1 cellular context compared by ENCODE assay signal in the genomic region with DNA sequence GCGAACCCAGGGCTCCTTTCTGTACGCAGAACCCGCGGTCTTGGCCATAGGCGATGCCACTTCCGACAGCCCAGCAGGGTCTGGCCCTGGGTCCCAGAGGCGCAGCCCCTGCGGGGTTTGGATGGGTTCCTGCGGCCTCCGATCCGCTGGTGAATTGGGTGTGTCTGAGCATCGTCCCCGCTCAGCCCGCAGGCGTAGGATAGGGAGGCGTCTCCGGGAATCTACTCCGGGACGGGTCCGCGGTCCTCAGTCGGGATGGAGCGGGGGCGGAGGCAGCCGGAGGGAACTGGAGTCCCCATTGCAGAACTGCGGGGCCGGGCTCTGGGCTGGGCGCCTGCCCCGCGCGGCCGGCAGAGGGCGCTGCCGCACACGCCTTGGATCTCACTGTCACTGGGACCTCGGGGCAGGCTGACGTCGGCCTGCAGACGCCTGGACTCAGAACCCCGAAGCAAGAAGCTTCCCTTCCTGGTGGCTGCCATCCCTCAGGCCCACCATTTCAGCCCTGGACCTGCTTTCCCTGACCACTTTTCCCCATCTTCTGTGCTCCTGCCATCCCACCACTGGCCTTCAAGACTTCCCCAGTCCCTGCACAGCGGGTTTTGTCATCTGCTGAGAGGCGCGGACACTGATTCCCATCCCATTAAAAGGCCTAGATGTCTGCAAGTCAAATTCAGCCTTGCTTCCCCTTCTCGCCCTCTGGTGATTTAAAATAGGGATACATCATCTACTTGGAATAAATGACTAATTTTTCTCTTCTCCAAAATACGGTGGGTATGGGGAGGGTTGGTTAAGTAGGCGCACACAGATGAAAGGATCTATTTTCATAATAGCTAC.
TF ChIP-seq lines count a peak whose summit lies in the region.

No MANE protein-coding gene starts in this region.

TF ChIP-seq in HepG2, 621 proteins besides CTCF, POLR2A, EP300 and RAD21 (continued from another document and continues in another):
- TF ChIP-seq, protein P1, sequence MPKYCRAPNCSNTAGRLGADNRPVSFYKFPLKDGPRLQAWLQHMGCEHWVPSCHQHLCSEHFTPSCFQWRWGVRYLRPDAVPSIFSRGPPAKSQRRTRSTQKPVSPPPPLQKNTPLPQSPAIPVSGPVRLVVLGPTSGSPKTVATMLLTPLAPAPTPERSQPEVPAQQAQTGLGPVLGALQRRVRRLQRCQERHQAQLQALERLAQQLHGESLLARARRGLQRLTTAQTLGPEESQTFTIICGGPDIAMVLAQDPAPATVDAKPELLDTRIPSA (CRISPR knock-in tag; IDR thresholded peaks at IDR 0.05; ENCODE audit: borderline replicate concordance) = no peak
- no peak for TF ChIP-seq PPARG (CRISPR knock-in tag; conservative IDR thresholded peaks at IDR 0.05)
- TF ChIP-seq ELF3 (CRISPR knock-in tag; IDR thresholded peaks at IDR 0.05) = peak; percentile 50; the same call in 1 of the 2 replicates
- TF ChIP-seq, protein P2, sequence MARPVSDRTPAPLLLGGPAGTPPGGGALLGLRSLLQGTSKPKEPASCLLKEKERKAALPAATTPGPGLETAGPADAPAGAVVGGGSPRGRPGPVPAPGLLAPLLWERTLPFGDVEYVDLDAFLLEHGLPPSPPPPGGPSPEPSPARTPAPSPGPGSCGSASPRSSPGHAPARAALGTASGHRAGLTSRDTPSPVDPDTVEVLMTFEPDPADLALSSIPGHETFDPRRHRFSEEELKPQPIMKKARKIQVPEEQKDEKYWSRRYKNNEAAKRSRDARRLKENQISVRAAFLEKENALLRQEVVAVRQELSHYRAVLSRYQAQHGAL (CRISPR knock-in tag; IDR thresholded peaks at IDR 0.05; ENCODE audit: not compliant biosample characterization) = no peak
- TF ChIP-seq, protein P3, sequence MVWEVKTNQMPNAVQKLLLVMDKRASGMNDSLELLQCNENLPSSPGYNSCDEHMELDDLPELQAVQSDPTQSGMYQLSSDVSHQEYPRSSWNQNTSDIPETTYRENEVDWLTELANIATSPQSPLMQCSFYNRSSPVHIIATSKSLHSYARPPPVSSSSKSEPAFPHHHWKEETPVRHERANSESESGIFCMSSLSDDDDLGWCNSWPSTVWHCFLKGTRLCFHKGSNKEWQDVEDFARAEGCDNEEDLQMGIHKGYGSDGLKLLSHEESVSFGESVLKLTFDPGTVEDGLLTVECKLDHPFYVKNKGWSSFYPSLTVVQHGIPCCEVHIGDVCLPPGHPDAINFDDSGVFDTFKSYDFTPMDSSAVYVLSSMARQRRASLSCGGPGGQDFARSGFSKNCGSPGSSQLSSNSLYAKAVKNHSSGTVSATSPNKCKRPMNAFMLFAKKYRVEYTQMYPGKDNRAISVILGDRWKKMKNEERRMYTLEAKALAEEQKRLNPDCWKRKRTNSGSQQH (CRISPR knock-in tag; IDR thresholded peaks at IDR 0.05; ENCODE audit: low read depth) = 0 out of 2 replicates have a peak, but pooled peaks have one; percentile 32
- peak; percentile 40; the same call in 1 of the 2 replicates for TF ChIP-seq ZFY (CRISPR knock-in tag; IDR thresholded peaks at IDR 0.05)
- TF ChIP-seq, protein P4, sequence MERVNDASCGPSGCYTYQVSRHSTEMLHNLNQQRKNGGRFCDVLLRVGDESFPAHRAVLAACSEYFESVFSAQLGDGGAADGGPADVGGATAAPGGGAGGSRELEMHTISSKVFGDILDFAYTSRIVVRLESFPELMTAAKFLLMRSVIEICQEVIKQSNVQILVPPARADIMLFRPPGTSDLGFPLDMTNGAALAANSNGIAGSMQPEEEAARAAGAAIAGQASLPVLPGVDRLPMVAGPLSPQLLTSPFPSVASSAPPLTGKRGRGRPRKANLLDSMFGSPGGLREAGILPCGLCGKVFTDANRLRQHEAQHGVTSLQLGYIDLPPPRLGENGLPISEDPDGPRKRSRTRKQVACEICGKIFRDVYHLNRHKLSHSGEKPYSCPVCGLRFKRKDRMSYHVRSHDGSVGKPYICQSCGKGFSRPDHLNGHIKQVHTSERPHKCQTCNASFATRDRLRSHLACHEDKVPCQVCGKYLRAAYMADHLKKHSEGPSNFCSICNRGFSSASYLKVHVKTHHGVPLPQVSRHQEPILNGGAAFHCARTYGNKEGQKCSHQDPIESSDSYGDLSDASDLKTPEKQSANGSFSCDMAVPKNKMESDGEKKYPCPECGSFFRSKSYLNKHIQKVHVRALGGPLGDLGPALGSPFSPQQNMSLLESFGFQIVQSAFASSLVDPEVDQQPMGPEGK (CRISPR knock-in tag; IDR thresholded peaks at IDR 0.05) = 0 out of 2 replicates have a peak, but pooled peaks have one; percentile 15
- TF ChIP-seq ZNF136 (CRISPR knock-in tag; IDR thresholded peaks at IDR 0.05; ENCODE audit: low read depth) = no peak
- no peak for TF ChIP-seq DMAP1 (CRISPR knock-in tag; IDR thresholded peaks at IDR 0.05)
- no peak for TF ChIP-seq HOXA5 (CRISPR knock-in tag; IDR thresholded peaks at IDR 0.05)
- no peak; the same call in 1 of the 2 replicates for TF ChIP-seq ERF (CRISPR knock-in tag; IDR thresholded peaks at IDR 0.05)
- no peak for TF ChIP-seq ZNF230 (CRISPR knock-in tag; IDR thresholded peaks at IDR 0.05)
- peak; percentile 84 for TF ChIP-seq REPIN1 (CRISPR knock-in tag; IDR thresholded peaks at IDR 0.05; ENCODE audit: borderline replicate concordance, low read depth)
- TF ChIP-seq, protein P5, sequence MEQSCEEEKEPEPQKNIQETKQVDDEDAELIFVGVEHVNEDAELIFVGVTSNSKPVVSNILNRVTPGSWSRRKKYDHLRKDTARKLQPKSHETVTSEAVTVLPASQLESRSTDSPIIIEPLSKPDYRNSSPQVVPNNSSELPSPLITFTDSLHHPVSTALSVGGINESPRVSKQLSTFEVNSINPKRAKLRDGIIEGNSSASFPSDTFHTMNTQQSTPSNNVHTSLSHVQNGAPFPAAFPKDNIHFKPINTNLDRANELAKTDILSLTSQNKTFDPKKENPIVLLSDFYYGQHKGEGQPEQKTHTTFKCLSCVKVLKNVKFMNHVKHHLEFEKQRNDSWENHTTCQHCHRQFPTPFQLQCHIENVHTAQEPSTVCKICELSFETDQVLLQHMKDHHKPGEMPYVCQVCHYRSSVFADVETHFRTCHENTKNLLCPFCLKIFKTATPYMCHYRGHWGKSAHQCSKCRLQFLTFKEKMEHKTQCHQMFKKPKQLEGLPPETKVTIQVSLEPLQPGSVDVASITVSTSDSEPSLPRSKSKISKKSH (CRISPR knock-in tag; IDR thresholded peaks at IDR 0.05; ENCODE audit: borderline replicate concordance) = no peak
- TF ChIP-seq ZNF441 (CRISPR knock-in tag; IDR thresholded peaks at IDR 0.05; ENCODE audit: borderline replicate concordance) = no peak
- no peak for TF ChIP-seq HNRNPL (IDR thresholded peaks at IDR 0.05; ENCODE audit: low read depth, low read length)
- no peak for TF ChIP-seq ZNF552 (CRISPR knock-in tag; IDR thresholded peaks at IDR 0.05; ENCODE audit: borderline replicate concordance)
- no peak for TF ChIP-seq SOX6 (IDR thresholded peaks at IDR 0.05)
- TF ChIP-seq SOX6 (CRISPR knock-in tag; IDR thresholded peaks at IDR 0.05) = no peak; the same call in 1 of the 2 replicates
- no peak; the same call in 1 of the 2 replicates for TF ChIP-seq ISL2 (CRISPR knock-in tag; IDR thresholded peaks at IDR 0.05)
- TF ChIP-seq GABPA (IDR thresholded peaks at IDR 0.05; ENCODE audit: low read depth, low read length) = no peak
- no peak for TF ChIP-seq GABPA (CRISPR knock-in tag; IDR thresholded peaks at IDR 0.05; ENCODE audit: low read depth)
- TF ChIP-seq JUN (CRISPR knock-in tag; IDR thresholded peaks at IDR 0.05) = no peak
- no peak for TF ChIP-seq TMF1 (CRISPR knock-in tag; IDR thresholded peaks at IDR 0.05; ENCODE audit: low read depth)
- no peak for TF ChIP-seq GLI4 (CRISPR knock-in tag; IDR thresholded peaks at IDR 0.05; ENCODE audit: borderline replicate concordance)
- TF ChIP-seq, protein P6, sequence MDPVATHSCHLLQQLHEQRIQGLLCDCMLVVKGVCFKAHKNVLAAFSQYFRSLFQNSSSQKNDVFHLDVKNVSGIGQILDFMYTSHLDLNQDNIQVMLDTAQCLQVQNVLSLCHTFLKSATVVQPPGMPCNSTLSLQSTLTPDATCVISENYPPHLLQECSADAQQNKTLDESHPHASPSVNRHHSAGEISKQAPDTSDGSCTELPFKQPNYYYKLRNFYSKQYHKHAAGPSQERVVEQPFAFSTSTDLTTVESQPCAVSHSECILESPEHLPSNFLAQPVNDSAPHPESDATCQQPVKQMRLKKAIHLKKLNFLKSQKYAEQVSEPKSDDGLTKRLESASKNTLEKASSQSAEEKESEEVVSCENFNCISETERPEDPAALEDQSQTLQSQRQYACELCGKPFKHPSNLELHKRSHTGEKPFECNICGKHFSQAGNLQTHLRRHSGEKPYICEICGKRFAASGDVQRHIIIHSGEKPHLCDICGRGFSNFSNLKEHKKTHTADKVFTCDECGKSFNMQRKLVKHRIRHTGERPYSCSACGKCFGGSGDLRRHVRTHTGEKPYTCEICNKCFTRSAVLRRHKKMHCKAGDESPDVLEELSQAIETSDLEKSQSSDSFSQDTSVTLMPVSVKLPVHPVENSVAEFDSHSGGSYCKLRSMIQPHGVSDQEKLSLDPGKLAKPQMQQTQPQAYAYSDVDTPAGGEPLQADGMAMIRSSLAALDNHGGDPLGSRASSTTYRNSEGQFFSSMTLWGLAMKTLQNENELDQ (CRISPR knock-in tag; IDR thresholded peaks at IDR 0.05; ENCODE audit: borderline replicate concordance) = no peak
- TF ChIP-seq, protein P7, sequence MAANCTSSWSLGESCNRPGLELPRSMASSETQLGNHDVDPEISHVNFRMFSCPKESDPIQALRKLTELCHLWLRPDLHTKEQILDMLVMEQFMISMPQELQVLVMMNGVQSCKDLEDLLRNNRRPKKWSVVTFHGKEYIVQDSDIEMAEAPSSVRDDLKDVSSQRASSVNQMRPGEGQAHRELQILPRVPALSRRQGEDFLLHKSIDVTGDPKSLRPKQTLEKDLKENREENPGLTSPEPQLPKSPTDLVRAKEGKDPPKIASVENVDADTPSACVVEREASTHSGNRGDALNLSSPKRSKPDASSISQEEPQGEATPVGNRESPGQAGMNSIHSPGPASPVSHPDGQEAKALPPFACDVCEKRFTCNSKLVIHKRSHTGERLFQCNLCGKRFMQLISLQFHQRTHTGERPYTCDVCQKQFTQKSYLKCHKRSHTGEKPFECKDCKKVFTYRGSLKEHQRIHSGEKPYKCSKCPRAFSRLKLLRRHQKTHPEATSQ (CRISPR knock-in tag; IDR thresholded peaks at IDR 0.05; ENCODE audit: borderline replicate concordance) = no peak
- TF ChIP-seq, protein P8, sequence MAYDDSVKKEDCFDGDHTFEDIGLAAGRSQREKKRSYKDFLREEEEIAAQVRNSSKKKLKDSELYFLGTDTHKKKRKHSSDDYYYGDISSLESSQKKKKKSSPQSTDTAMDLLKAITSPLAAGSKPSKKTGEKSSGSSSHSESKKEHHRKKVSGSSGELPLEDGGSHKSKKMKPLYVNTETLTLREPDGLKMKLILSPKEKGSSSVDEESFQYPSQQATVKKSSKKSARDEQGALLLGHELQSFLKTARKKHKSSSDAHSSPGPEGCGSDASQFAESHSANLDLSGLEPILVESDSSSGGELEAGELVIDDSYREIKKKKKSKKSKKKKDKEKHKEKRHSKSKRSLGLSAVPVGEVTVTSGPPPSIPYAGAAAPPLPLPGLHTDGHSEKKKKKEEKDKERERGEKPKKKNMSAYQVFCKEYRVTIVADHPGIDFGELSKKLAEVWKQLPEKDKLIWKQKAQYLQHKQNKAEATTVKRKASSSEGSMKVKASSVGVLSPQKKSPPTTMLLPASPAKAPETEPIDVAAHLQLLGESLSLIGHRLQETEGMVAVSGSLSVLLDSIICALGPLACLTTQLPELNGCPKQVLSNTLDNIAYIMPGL (CRISPR knock-in tag; IDR thresholded peaks at IDR 0.05; ENCODE audit: borderline replicate concordance in 1 of 2, low read depth in 1 of 2) = peak; percentile 65 to 77
- no peak for TF ChIP-seq ZNF616 (CRISPR knock-in tag; IDR thresholded peaks at IDR 0.05; ENCODE audit: low read depth)
- no peak for TF ChIP-seq SNAPC2 (CRISPR knock-in tag; IDR thresholded peaks at IDR 0.05)
- TF ChIP-seq EED (CRISPR knock-in tag; IDR thresholded peaks at IDR 0.05) = 0 out of 2 replicates have a peak, but pooled peaks have one; percentile 45
- TF ChIP-seq, protein P9, sequence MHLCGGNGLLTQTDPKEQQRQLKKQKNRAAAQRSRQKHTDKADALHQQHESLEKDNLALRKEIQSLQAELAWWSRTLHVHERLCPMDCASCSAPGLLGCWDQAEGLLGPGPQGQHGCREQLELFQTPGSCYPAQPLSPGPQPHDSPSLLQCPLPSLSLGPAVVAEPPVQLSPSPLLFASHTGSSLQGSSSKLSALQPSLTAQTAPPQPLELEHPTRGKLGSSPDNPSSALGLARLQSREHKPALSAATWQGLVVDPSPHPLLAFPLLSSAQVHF (CRISPR knock-in tag; IDR thresholded peaks at IDR 0.05) = no peak
- TF ChIP-seq TEAD3 (CRISPR knock-in tag; optimal IDR thresholded peaks at IDR 0.05; ENCODE audit: borderline replicate concordance) = no peak
- no peak for TF ChIP-seq U2AF2 (IDR thresholded peaks at IDR 0.05; ENCODE audit: low read depth, low read length)
- peak; percentile 82; the same call in 1 of the 2 replicates for TF ChIP-seq ARID2 (CRISPR knock-in tag; IDR thresholded peaks at IDR 0.05; ENCODE audit: borderline replicate concordance)
- no peak for TF ChIP-seq ZFP36 (IDR thresholded peaks at IDR 0.05; ENCODE audit: borderline replicate concordance, low read depth, low read length, partially characterized antibody)
- no peak for TF ChIP-seq ZNF75D (CRISPR knock-in tag; IDR thresholded peaks at IDR 0.05; ENCODE audit: borderline replicate concordance)
- peak; percentile 16; the same call in 1 of the 2 replicates for TF ChIP-seq ZNF331 (CRISPR knock-in tag; IDR thresholded peaks at IDR 0.05)
- TF ChIP-seq, protein P10, sequence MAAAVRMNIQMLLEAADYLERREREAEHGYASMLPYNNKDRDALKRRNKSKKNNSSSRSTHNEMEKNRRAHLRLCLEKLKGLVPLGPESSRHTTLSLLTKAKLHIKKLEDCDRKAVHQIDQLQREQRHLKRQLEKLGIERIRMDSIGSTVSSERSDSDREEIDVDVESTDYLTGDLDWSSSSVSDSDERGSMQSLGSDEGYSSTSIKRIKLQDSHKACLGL (CRISPR knock-in tag; IDR thresholded peaks at IDR 0.05) = peak; percentile 71
- TF ChIP-seq STAG1 (CRISPR knock-in tag; IDR thresholded peaks at IDR 0.05) = peak; percentile 92
- no peak; the same call in 1 of the 2 replicates for TF ChIP-seq ZNF772 (CRISPR knock-in tag; IDR thresholded peaks at IDR 0.05)
- no peak for TF ChIP-seq TP53 (CRISPR knock-in tag; conservative IDR thresholded peaks at IDR 0.05)
- TF ChIP-seq ZNF20 (CRISPR knock-in tag; IDR thresholded peaks at IDR 0.05) = no peak
- no peak for TF ChIP-seq PCBP1 (IDR thresholded peaks at IDR 0.05; ENCODE audit: borderline replicate concordance, low read depth, low read length)
- TF ChIP-seq KDM5B (CRISPR knock-in tag; IDR thresholded peaks at IDR 0.05; ENCODE audit: borderline replicate concordance) = no peak
- TF ChIP-seq, protein P11, sequence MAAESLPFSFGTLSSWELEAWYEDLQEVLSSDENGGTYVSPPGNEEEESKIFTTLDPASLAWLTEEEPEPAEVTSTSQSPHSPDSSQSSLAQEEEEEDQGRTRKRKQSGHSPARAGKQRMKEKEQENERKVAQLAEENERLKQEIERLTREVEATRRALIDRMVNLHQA (CRISPR knock-in tag; IDR thresholded peaks at IDR 0.05) = no peak
- no peak for TF ChIP-seq MLLT10 (CRISPR knock-in tag; IDR thresholded peaks at IDR 0.05)
- TF ChIP-seq ZNF839 (CRISPR knock-in tag; IDR thresholded peaks at IDR 0.05; ENCODE audit: borderline replicate concordance) = 0 out of 2 replicates have a peak, but pooled peaks have one; percentile 42
- TF ChIP-seq LCORL (IDR thresholded peaks at IDR 0.05) = no peak
- TF ChIP-seq LCORL (CRISPR knock-in tag; IDR thresholded peaks at IDR 0.05) = peak; percentile 76; the same call in 1 of the 2 replicates
- peak; percentile 31; the same call in 1 of the 2 replicates for TF ChIP-seq SPEN (CRISPR knock-in tag; IDR thresholded peaks at IDR 0.05; ENCODE audit: low read depth)
- TF ChIP-seq KLF13 (CRISPR knock-in tag; IDR thresholded peaks at IDR 0.05) = no peak
- 0 out of 2 replicates have a peak, but pooled peaks have one; percentile 41 for TF ChIP-seq ZNF605 (CRISPR knock-in tag; IDR thresholded peaks at IDR 0.05)
- TF ChIP-seq ZNF274 (CRISPR knock-in tag; IDR thresholded peaks at IDR 0.05) = no peak
